1 cellular context compared by ENCODE assay signal in genomic region chr15:33066584-33066983, GRCh38.
TF ChIP-seq lines count a peak whose summit lies in the region.

No MANE protein-coding gene starts in this region.

TF ChIP-seq in H1, 55 proteins besides CTCF, POLR2A, EP300 and RAD21:
- TF ChIP-seq GABPA (IDR thresholded peaks at IDR 0.05; ENCODE audit: borderline replicate concordance, insufficient read depth, low read length) (no peak), ATF2 (IDR thresholded peaks at IDR 0.05; ENCODE audit: low read length) (no peak), CBX8 (IDR thresholded peaks at IDR 0.05; ENCODE audit: borderline replicate concordance, low read depth, low read length) (no peak), PHF8 (conservative IDR thresholded peaks at IDR 0.05; ENCODE audit: low read depth, low read length) (no peak), SP1 (IDR thresholded peaks at IDR 0.05; ENCODE audit: low read depth, low read length) (no peak), KDM1A (IDR thresholded peaks at IDR 0.05; ENCODE audit: borderline replicate concordance, low read length) (no peak), NANOG (IDR thresholded peaks at IDR 0.05; ENCODE audit: insufficient read depth, low read depth, low read length, poor library complexity, severe bottlenecking) (no peak), TEAD4 (IDR thresholded peaks at IDR 0.05; ENCODE audit: low read depth, low read length) (no peak), JUN (IDR thresholded peaks at IDR 0.05; ENCODE audit: low read depth, low read length) (no peak), YY1 (IDR thresholded peaks at IDR 0.05; ENCODE audit: low read depth, low read length) (no peak)
